Comparison of ENCODE assay signal across 8 cellular contexts in genomic region chr1:200488375-200489165, GRCh38.
DNase-seq lines count a peak whose midpoint lies in the region; ATAC-seq, FAIRE-seq and TF ChIP-seq lines count a peak whose summit lies in the region.

No MANE protein-coding gene starts in this region.

- peak overlapping the region; percentile 56 for H3K4me3 Mint-ChIP-seq in GM23338

- H3K27ac ChIP-seq in GM23338 (ENCODE audit: low read depth) (no peak overlapping the region), SU-DHL-6 (ENCODE audit: low read depth, low read length) (no peak overlapping the region), caudate nucleus (ENCODE audit: low read depth, low read length) (no peak overlapping the region)

- peak overlapping the region; percentile 51; the same call in 1 of the 2 replicates for H3K27ac Mint-ChIP-seq in GM23338

- ATAC-seq in GM23338, result peak; percentile 81

- H3K79me2 ChIP-seq in GM23338 (replicated peaks; ENCODE audit: insufficient read depth) (no peaks in the 10 kb centered on the region), SU-DHL-6 (ENCODE audit: insufficient read depth, low read length) (no peaks in the 10 kb centered on the region)

- no peaks in the 10 kb centered on the region for H3K9me3 ChIP-seq in SU-DHL-6 (ENCODE audit: insufficient read depth, low read length)

- H3K27me3 ChIP-seq in GM23338 (ENCODE audit: insufficient read depth) (no peaks in the 10 kb centered on the region), SU-DHL-6 (ENCODE audit: low read length) (no peaks in the 10 kb centered on the region)

- DNase-seq in ELR (ENCODE audit: low read depth) (peak; percentile 86), GM23338 (ENCODE audit: low spot score) (peak; percentile 91), NCI-H1105 (lab: John Stamatoyannopoulos, UW) (peak; percentile 70), caudate nucleus (lab: John Stamatoyannopoulos, UW) (peak in 32 of 61 donors; percentile 3 to 74 (median 30)), T-helper 9 cell (no peak)
- peak; percentile 19 for DNase-seq in stimulated activated CD4-positive, alpha-beta T cell treated with anti-CD3 and anti-CD28 coated beads, Interleukin-4, amount 100 ng/mL, for 1 hour

- H3K4me1 Mint-ChIP-seq in GM23338, result peaks cover 12% of the 10 kb centered on the region

- H3K9ac ChIP-seq in SU-DHL-6 (ENCODE audit: low read length), result no peak overlapping the region

- H3F3A ChIP-seq in GM23338 (replicated peaks; ENCODE audit: low read depth) (peaks cover 6% of the 10 kb centered on the region; the same call in 1 of the 2 replicates), SU-DHL-6 (ENCODE audit: insufficient read depth) (no peaks in the 10 kb centered on the region)

- H3K9me3 Mint-ChIP-seq in GM23338, result no peaks in the 10 kb centered on the region

- no peaks in the 10 kb centered on the region for H4K20me1 ChIP-seq in GM23338 (replicated peaks; ENCODE audit: insufficient read depth)
- H4K20me1 ChIP-seq in SU-DHL-6 (ENCODE audit: low read depth, low read length), result no peaks in the 10 kb centered on the region

- no peaks in the 10 kb centered on the region for H3K36me3 Mint-ChIP-seq in GM23338 (ENCODE audit: low read depth)

- peak overlapping the region; percentile 52 for H3K4me2 ChIP-seq in GM23338
- no peak overlapping the region for H3K4me2 ChIP-seq in SU-DHL-6 (ENCODE audit: low read depth, low read length, poor library complexity, severe bottlenecking)

- peak overlapping the region; percentile 24; the same call in 1 of the 2 replicates for H3K4me3 ChIP-seq in GM23338
- H3K4me3 ChIP-seq in SU-DHL-6 (ENCODE audit: insufficient read depth, low read length, poor library complexity, severe bottlenecking), result no peak overlapping the region

- FAIRE-seq in islet of Langerhans (lab: Jason Lieb, UNC), result peak; percentile 49

- peaks cover 6% of the 10 kb centered on the region; the same call in 1 of the 2 replicates for H3K4me1 ChIP-seq in GM23338 (ENCODE audit: insufficient read depth)

- H3K9me2 ChIP-seq in GM23338 (ENCODE audit: insufficient read depth) (no peaks in the 10 kb centered on the region), SU-DHL-6 (replicated peaks; ENCODE audit: insufficient read depth, low read length) (no peaks in the 10 kb centered on the region)

- H3K36me3 ChIP-seq in GM23338 (ENCODE audit: insufficient read depth) (no peaks in the 10 kb centered on the region), SU-DHL-6 (ENCODE audit: low read length) (no peaks in the 10 kb centered on the region)

- peaks cover 4% of the 10 kb centered on the region for H3K27me3 Mint-ChIP-seq in GM23338 (ENCODE audit: insufficient read depth, low read depth, poor library complexity)

- TF ChIP-seq CTCF in GM23338 (conservative IDR thresholded peaks at IDR 0.05; ENCODE audit: low read depth in 2 of 2), result peak; percentile 86 to 96
- peak; percentile 71 for TF ChIP-seq CTCF in SU-DHL-6 (IDR thresholded peaks at IDR 0.05; ENCODE audit: insufficient read depth, low read length, poor library complexity, severe bottlenecking)

- H2AFZ ChIP-seq in GM23338, result no peak overlapping the region; the same call in 1 of the 2 replicates
- H2AFZ ChIP-seq in SU-DHL-6 (ENCODE audit: low read depth, low read length, severe bottlenecking), result no peak overlapping the region

TF ChIP-seq in GM23338, 12 proteins besides CTCF, POLR2A, EP300 and RAD21 (continues in another document):
- TF ChIP-seq ETS1 (IDR thresholded peaks at IDR 0.05), result no peak
- no peak for TF ChIP-seq ZNF331 (CRISPR knock-in tag; IDR thresholded peaks at IDR 0.05; ENCODE audit: low read depth)
- TF ChIP-seq JUNB (IDR thresholded peaks at IDR 0.05; ENCODE audit: unreplicated experiment), result no peak
- TF ChIP-seq, protein P1, sequence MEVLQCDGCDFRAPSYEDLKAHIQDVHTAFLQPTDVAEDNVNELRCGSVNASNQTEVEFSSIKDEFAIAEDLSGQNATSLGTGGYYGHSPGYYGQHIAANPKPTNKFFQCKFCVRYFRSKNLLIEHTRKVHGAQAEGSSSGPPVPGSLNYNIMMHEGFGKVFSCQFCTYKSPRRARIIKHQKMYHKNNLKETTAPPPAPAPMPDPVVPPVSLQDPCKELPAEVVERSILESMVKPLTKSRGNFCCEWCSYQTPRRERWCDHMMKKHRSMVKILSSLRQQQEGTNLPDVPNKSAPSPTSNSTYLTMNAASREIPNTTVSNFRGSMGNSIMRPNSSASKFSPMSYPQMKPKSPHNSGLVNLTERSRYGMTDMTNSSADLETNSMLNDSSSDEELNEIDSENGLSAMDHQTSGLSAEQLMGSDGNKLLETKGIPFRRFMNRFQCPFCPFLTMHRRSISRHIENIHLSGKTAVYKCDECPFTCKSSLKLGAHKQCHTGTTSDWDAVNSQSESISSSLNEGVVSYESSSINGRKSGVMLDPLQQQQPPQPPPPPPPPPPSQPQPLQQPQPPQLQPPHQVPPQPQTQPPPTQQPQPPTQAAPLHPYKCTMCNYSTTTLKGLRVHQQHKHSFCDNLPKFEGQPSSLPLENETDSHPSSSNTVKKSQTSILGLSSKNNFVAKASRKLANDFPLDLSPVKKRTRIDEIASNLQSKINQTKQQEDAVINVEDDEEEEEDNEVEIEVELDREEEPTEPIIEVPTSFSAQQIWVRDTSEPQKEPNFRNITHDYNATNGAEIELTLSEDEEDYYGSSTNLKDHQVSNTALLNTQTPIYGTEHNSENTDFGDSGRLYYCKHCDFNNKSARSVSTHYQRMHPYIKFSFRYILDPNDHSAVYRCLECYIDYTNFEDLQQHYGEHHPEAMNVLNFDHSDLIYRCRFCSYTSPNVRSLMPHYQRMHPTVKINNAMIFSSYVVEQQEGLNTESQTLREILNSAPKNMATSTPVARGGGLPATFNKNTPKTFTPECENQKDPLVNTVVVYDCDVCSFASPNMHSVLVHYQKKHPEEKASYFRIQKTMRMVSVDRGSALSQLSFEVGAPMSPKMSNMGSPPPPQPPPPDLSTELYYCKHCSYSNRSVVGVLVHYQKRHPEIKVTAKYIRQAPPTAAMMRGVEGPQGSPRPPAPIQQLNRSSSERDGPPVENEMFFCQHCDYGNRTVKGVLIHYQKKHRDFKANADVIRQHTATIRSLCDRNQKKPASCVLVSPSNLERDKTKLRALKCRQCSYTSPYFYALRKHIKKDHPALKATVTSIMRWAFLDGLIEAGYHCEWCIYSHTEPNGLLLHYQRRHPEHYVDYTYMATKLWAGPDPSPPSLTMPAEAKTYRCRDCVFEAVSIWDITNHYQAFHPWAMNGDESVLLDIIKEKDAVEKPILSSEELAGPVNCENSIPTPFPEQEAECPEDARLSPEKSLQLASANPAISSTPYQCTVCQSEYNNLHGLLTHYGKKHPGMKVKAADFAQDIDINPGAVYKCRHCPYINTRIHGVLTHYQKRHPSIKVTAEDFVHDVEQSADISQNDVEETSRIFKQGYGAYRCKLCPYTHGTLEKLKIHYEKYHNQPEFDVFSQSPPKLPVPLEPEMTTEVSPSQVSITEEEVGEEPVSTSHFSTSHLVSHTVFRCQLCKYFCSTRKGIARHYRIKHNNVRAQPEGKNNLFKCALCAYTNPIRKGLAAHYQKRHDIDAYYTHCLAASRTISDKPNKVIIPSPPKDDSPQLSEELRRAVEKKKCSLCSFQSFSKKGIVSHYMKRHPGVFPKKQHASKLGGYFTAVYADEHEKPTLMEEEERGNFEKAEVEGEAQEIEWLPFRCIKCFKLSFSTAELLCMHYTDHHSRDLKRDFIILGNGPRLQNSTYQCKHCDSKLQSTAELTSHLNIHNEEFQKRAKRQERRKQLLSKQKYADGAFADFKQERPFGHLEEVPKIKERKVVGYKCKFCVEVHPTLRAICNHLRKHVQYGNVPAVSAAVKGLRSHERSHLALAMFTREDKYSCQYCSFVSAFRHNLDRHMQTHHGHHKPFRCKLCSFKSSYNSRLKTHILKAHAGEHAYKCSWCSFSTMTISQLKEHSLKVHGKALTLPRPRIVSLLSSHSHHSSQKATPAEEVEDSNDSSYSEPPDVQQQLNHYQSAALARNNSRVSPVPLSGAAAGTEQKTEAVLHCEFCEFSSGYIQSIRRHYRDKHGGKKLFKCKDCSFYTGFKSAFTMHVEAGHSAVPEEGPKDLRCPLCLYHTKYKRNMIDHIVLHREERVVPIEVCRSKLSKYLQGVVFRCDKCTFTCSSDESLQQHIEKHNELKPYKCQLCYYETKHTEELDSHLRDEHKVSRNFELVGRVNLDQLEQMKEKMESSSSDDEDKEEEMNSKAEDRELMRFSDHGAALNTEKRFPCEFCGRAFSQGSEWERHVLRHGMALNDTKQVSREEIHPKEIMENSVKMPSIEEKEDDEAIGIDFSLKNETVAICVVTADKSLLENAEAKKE (CRISPR knock-in tag; IDR thresholded peaks at IDR 0.05), result no peak
- TF ChIP-seq CREB1 (CRISPR knock-in tag; IDR thresholded peaks at IDR 0.05; ENCODE audit: low read depth), result no peak
- no peak for TF ChIP-seq NANOG (IDR thresholded peaks at IDR 0.05; ENCODE audit: borderline replicate concordance)
- no peak for TF ChIP-seq EZH2phosphoT487 (IDR thresholded peaks at IDR 0.05; ENCODE audit: unreplicated experiment)
